Comparison of ENCODE assay signal across 8 cellular contexts in the genomic region with DNA sequence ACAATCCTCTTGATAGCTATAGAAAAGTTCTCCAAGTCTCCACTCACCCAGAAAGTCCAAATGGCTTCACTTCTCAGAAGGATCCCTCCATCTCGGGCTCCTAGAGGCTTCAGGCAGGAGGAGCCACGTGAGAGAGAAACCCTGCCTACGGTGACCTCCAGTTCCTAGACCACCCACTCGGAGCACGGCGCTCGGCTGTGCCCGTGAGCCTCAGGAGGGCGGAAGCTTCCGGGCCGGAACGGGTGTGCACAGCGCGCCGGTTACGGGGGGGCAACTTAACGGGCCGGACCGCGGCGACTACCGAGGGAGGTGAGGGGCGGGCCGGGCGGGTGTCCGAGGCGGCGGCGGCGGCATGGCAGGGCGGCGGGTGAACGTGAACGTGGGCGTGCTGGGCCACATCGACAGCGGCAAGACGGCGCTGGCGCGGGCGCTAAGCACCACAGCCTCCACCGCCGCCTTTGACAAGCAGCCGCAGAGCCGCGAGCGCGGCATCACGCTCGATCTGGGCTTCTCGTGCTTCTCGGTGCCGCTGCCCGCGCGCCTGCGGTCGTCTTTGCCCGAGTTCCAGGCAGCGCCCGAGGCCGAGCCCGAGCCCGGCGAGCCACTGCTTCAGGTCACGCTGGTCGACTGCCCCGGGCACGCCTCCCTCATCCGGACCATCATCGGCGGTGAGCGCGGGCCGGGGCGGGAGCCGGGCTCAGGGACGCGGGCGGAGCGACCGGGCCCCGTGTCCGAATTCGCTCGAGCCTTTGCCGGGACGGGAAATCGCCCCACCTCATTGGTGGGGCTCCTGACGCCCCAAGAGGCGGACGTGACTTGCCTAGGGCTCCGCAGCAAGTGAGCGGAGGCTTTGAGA. TPM values are rescaled to one million over a fixed set of nuclear protein-coding genes. Genes with fewer than 3 reads are reported as not detected.
DNase-seq lines count a peak whose midpoint lies in the region; ATAC-seq and TF ChIP-seq lines count a peak whose summit lies in the region.

EEFSEC (plus strand) TSS at position 326 of the 856 bp plus-strand sequence; CDS start at position 353, 27 bp downstream.

- peak within 1 kb of the TSS; percentile 58 for H3K27ac ChIP-seq in RWPE2 (ENCODE audit: poor library complexity, severe bottlenecking)
- peak within 1 kb of the TSS; percentile 53 for H3K27ac ChIP-seq in neural cell (ENCODE audit: low read length)

- no peaks in the 10 kb centered on the region for H3K27me3 Mint-ChIP-seq in stimulated activated naive CD8-positive, alpha-beta T cell treated with anti-CD3 and anti-CD28 coated beads, Interleukin-15, amount 100 ng/mL, for 72 hours

- H3K4me3 Mint-ChIP-seq in stimulated activated naive CD8-positive, alpha-beta T cell treated with anti-CD3 and anti-CD28 coated beads, Interleukin-15, amount 100 ng/mL, for 72 hours: peak within 1 kb of the TSS; percentile 89 to 95

- no peaks in the 10 kb centered on the region for H4K20me1 ChIP-seq in neural cell (ENCODE audit: insufficient read depth)

- H3K79me2 ChIP-seq in neural cell (replicated peaks; ENCODE audit: insufficient read depth, low read length): no peaks in the 10 kb centered on the region

- H3K9ac ChIP-seq in neural cell (ENCODE audit: low read length): peak within 1 kb of the TSS; percentile 77

- H3K27me3 ChIP-seq in RWPE2 (ENCODE audit: insufficient read depth, poor library complexity, severe bottlenecking): no peaks in the 10 kb centered on the region
- H3K27me3 ChIP-seq in neural cell (ENCODE audit: insufficient read depth, low read depth, low read length): no peaks in the 10 kb centered on the region

- peak within 1 kb of the TSS; percentile 92 for H3K4me2 ChIP-seq in neural cell (ENCODE audit: low read length)

- ATAC-seq in RWPE2 (ENCODE audit: low read depth): peak; percentile 91
- peak; percentile 98 for ATAC-seq in stimulated activated naive CD8-positive, alpha-beta T cell treated with anti-CD3 and anti-CD28 coated beads, Interleukin-15, amount 100 ng/mL, for 72 hours

- H2AFZ ChIP-seq in neural cell (ENCODE audit: low read depth, low read length): peak within 1 kb of the TSS; percentile 80

- TF ChIP-seq RAD21 in neural cell (conservative IDR thresholded peaks at IDR 0.05): peak; percentile 51

- TF ChIP-seq CTCF in RWPE2 (IDR thresholded peaks at IDR 0.05; ENCODE audit: poor library complexity, severe bottlenecking) (no peak), fibroblast of the aortic adventitia (IDR thresholded peaks at IDR 0.05; ENCODE audit: insufficient read depth, low read length) (peak; percentile 2), neural cell (IDR thresholded peaks at IDR 0.05; ENCODE audit: poor library complexity, severe bottlenecking) (no peak)

- H3K9me3 Mint-ChIP-seq in stimulated activated naive CD8-positive, alpha-beta T cell treated with anti-CD3 and anti-CD28 coated beads, Interleukin-15, amount 100 ng/mL, for 72 hours: peaks cover 5 to 8% of the 10 kb centered on the region in 2 donors

- no peaks in the 10 kb centered on the region for H3K9me2 ChIP-seq in neural cell (ENCODE audit: insufficient read depth, low read length)

- H3F3A ChIP-seq in neural cell (ENCODE audit: insufficient read depth, low read length, poor library complexity, severe bottlenecking): no peaks in the 10 kb centered on the region

- H3K9me3 ChIP-seq in RWPE2 (ENCODE audit: severe bottlenecking) (no peaks in the 10 kb centered on the region), neural cell (ENCODE audit: low read length) (no peaks in the 10 kb centered on the region)

- H3K4me1 Mint-ChIP-seq in stimulated activated naive CD8-positive, alpha-beta T cell treated with anti-CD3 and anti-CD28 coated beads, Interleukin-15, amount 100 ng/mL, for 72 hours: peaks cover 42% of the 10 kb centered on the region

- H3K36me3 ChIP-seq in RWPE2 (ENCODE audit: low read depth) (peaks cover 18% of the 10 kb centered on the region), neural cell (ENCODE audit: insufficient read depth, low read length) (no peaks in the 10 kb centered on the region)

- peaks cover 4% of the 10 kb centered on the region for H3K4me1 ChIP-seq in RWPE2 (ENCODE audit: insufficient read depth, poor library complexity, severe bottlenecking)

- H3K27ac Mint-ChIP-seq in stimulated activated naive CD8-positive, alpha-beta T cell treated with anti-CD3 and anti-CD28 coated beads, Interleukin-15, amount 100 ng/mL, for 72 hours: peak within 1 kb of the TSS; percentile 92 to 97

- TF ChIP-seq EP300 in neural cell (conservative IDR thresholded peaks at IDR 0.05; ENCODE audit: poor library complexity, severe bottlenecking): no peak

- H3K4me3 ChIP-seq in RWPE2 (ENCODE audit: severe bottlenecking) (peak within 1 kb of the TSS; percentile 97), fibroblast of the aortic adventitia (ENCODE audit: low read depth, low read length) (peak within 1 kb of the TSS; percentile 80), neural cell (ENCODE audit: low read length) (peak within 1 kb of the TSS; percentile 98)

- DNase-seq in ELR (ENCODE audit: low read depth) (peak; percentile 86), GOT3 (lab: John Stamatoyannopoulos, UW) (peak; percentile 62), LHCN-M2 (ENCODE audit: low read depth) (peak; percentile 73), RWPE2 (ENCODE audit: low spot score) (peak; percentile 81), fibroblast of the aortic adventitia (ENCODE audit: low read depth) (peak; percentile 75)
- peak; percentile 75 for DNase-seq in activated T-helper 9 cell treated with anti-CD3 and anti-CD28 coated beads, Interleukin-2, amount 50 U/mL, for 16 hours (ENCODE audit: low read depth)
- DNase-seq in stimulated activated naive CD8-positive, alpha-beta T cell treated with anti-CD3 and anti-CD28 coated beads, Interleukin-15, amount 100 ng/mL, for 72 hours: peak; percentile 92 to 93

TF ChIP-seq in neural cell, 6 proteins besides CTCF, POLR2A, EP300 and RAD21:
- TF ChIP-seq EZH2 (IDR thresholded peaks at IDR 0.05; ENCODE audit: borderline replicate concordance, insufficient read depth, low read length, poor library complexity, severe bottlenecking) (no peak), MXI1 (conservative IDR thresholded peaks at IDR 0.05; ENCODE audit: poor library complexity, severe bottlenecking) (peak; percentile 87), TAF1 (IDR thresholded peaks at IDR 0.05; ENCODE audit: low read depth) (peak; percentile 32), SMC3 (conservative IDR thresholded peaks at IDR 0.05; ENCODE audit: poor library complexity) (peak; percentile 39), POLR2AphosphoS5 (IDR thresholded peaks at IDR 0.05) (peak; percentile 61)
- TF ChIP-seq, protein P1, sequence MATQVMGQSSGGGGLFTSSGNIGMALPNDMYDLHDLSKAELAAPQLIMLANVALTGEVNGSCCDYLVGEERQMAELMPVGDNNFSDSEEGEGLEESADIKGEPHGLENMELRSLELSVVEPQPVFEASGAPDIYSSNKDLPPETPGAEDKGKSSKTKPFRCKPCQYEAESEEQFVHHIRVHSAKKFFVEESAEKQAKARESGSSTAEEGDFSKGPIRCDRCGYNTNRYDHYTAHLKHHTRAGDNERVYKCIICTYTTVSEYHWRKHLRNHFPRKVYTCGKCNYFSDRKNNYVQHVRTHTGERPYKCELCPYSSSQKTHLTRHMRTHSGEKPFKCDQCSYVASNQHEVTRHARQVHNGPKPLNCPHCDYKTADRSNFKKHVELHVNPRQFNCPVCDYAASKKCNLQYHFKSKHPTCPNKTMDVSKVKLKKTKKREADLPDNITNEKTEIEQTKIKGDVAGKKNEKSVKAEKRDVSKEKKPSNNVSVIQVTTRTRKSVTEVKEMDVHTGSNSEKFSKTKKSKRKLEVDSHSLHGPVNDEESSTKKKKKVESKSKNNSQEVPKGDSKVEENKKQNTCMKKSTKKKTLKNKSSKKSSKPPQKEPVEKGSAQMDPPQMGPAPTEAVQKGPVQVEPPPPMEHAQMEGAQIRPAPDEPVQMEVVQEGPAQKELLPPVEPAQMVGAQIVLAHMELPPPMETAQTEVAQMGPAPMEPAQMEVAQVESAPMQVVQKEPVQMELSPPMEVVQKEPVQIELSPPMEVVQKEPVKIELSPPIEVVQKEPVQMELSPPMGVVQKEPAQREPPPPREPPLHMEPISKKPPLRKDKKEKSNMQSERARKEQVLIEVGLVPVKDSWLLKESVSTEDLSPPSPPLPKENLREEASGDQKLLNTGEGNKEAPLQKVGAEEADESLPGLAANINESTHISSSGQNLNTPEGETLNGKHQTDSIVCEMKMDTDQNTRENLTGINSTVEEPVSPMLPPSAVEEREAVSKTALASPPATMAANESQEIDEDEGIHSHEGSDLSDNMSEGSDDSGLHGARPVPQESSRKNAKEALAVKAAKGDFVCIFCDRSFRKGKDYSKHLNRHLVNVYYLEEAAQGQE (IDR thresholded peaks at IDR 0.05; ENCODE audit: borderline replicate concordance): peak; percentile 53

RNA-seq across cellular contexts. Expression of gene EEFSEC, which starts in this region (rescaled TPM):
- total RNA-seq in LHCN-M2 (2014; rRNA removed): 6.7 and 7.9 TPM in 2 replicates
- 12.2 TPM for polyA plus RNA-seq in LHCN-M2 (2012)
- 2.9 and 8.1 TPM in 2 replicates for total RNA-seq in fibroblast of the aortic adventitia (ENCODE audit: low replicate concordance)
- polyA plus RNA-seq in neural cell: 4.2 and 4.6 TPM in 2 replicates
- polyA minus RNA-seq in neural cell: 7.3 and 11.3 TPM in 2 replicates

Comparison
In these comparisons a context has a peak if more than half of its experiments do, and no peak if none do; other contexts are left out.
1. Peak in every context shown above with its lines: DNase-seq, ATAC-seq, H3K4me3 ChIP-seq and H3K27ac ChIP-seq.